Comparison of ENCODE assay signal across 25 cellular contexts in the genomic region with DNA sequence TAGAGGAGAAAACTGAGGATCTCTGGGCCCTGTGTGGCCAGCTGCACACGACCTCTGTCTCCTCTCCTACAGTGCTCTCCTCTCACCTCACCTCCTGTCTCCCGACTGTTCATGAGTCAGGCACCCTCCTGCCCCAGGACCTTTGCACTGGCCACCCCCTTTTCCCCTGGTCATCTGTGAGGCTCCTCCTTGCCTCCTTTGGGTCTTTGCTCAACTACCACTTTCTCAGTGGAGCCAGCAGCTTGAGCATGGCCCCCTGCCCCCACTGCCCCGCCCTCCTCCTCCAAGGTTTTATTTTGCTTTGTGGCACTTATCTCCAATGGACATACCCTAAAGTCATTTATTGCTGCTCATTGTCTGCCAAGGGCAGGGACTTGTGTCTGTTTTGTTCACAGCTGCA.
"Had no signal": no experiment of that assay in that cellular context is flagged by ENCODE, and none has a peak within 500 bp of the region (broad histone marks: within the 10 kb centered on the region; RNA-seq: fewer than 3 reads in every experiment).

No MANE protein-coding gene starts in this region.

- H3K36me3 Mint-ChIP-seq: activated CD4-positive, alpha-beta memory T cell treated with anti-CD3 and anti-CD28 coated beads for 36 hours had no signal

- H3K36me3 ChIP-seq: ascending aorta had no signal

- H3K4me3 Mint-ChIP-seq: activated B cell treated with CpG ODN at 0.5 μM for 24 hours; activated CD4-positive, alpha-beta memory T cell treated with anti-CD3 and anti-CD28 coated beads for 36 hours; activated CD4-positive, alpha-beta T cell treated with anti-CD3 and anti-CD28 coated beads, Interleukin-2, amount 10 ng/mL, durations not matched to agents 24 days and 14 days; activated naive CD8-positive, alpha-beta T cell treated with anti-CD3 and anti-CD28 coated beads, Interleukin-2, amount 50 U/mL, for 24 hours; activated T-cell treated with anti-CD3 and anti-CD28 coated beads, Interleukin-2, amount 50 U/mL, for 4 hours; activated T-helper 17 cell treated with anti-CD3 and anti-CD28 coated beads, Interleukin-2, amount 50 U/mL, for 72 hours; T-helper 1 cell treated with Interleukin-12 subunit alpha and Interleukin-12 subunit beta and Interleukin-4 antibody, amounts not matched to agents 30 μg/mL and 1 μg/mL, for 36 hours had no signal

- DNase-seq: activated B cell treated with CpG ODN at 0.5 μM for 24 hours; activated CD4-positive, alpha-beta memory T cell treated with anti-CD3 and anti-CD28 coated beads for 36 hours; activated CD4-positive, alpha-beta T cell treated with anti-CD3 and anti-CD28 coated beads for 1 hour; activated CD4-positive, alpha-beta T cell treated with anti-CD3 and anti-CD28 coated beads, Interleukin-2, amount 10 ng/mL, durations not matched to agents 24 days and 14 days; activated CD8-positive, alpha-beta memory T cell treated with anti-CD3 and anti-CD28 coated beads for 24 hours; activated naive CD4-positive, alpha-beta T cell treated with anti-CD3 and anti-CD28 coated beads, Interleukin-2, amount 50 U/mL, for 16 hours; activated naive CD8-positive, alpha-beta T cell treated with anti-CD3 and anti-CD28 coated beads, Interleukin-2, amount 50 U/mL, for 24 hours; activated T-cell treated with anti-CD3 and anti-CD28 coated beads, Interleukin-2, amount 50 U/mL, for 4 hours; amniotic stem cell; body of pancreas; central memory CD4-positive, alpha-beta T cell; Karpas-422; MM.1S; NCI-H1105 treated with DMSO at 0.1 percent for 48 hours; NCI-H1436 treated with DMSO at 0.1 percent for 48 hours; NCI-H187; NCI-H2081; NCI-H510A treated with DMSO at 0.1 percent for 48 hours; NCI-H69; NK-92 treated with Interleukin-12 subunit alpha and Interleukin-12 subunit beta, amount 100 ng/mL, for 24 hours; SHP77 treated with DMSO at 0.1 percent for 48 hours had no signal

- H3K27ac Mint-ChIP-seq: activated B cell treated with CpG ODN at 0.5 μM for 24 hours; activated CD4-positive, alpha-beta memory T cell treated with anti-CD3 and anti-CD28 coated beads for 36 hours; activated CD4-positive, alpha-beta T cell treated with anti-CD3 and anti-CD28 coated beads, Interleukin-2, amount 10 ng/mL, durations not matched to agents 24 days and 14 days; activated naive CD8-positive, alpha-beta T cell treated with anti-CD3 and anti-CD28 coated beads, Interleukin-2, amount 50 U/mL, for 24 hours; activated T-helper 17 cell treated with anti-CD3 and anti-CD28 coated beads, Interleukin-2, amount 50 U/mL, for 72 hours; T-helper 1 cell treated with Interleukin-12 subunit alpha and Interleukin-12 subunit beta and Interleukin-4 antibody, amounts not matched to agents 30 μg/mL and 1 μg/mL, for 36 hours had no signal

- H3K4me3 ChIP-seq: ascending aorta, body of pancreas, K562 had no signal

- H3K27me3 ChIP-seq: ascending aorta, body of pancreas had no signal

- H3K27me3 Mint-ChIP-seq: activated B cell treated with CpG ODN at 0.5 μM for 24 hours had no signal

- H3K9me3 Mint-ChIP-seq: activated B cell treated with CpG ODN at 0.5 μM for 24 hours; activated CD4-positive, alpha-beta memory T cell treated with anti-CD3 and anti-CD28 coated beads for 36 hours; activated CD4-positive, alpha-beta T cell treated with anti-CD3 and anti-CD28 coated beads, Interleukin-2, amount 10 ng/mL, durations not matched to agents 24 days and 14 days; activated naive CD8-positive, alpha-beta T cell treated with anti-CD3 and anti-CD28 coated beads, Interleukin-2, amount 50 U/mL, for 24 hours; activated T-cell treated with anti-CD3 and anti-CD28 coated beads, Interleukin-2, amount 50 U/mL, for 4 hours; activated T-helper 17 cell treated with anti-CD3 and anti-CD28 coated beads, Interleukin-2, amount 50 U/mL, for 72 hours; T-helper 1 cell treated with Interleukin-12 subunit alpha and Interleukin-12 subunit beta and Interleukin-4 antibody, amounts not matched to agents 30 μg/mL and 1 μg/mL, for 36 hours had no signal

- H3K9me3 ChIP-seq: ascending aorta, body of pancreas had no signal

- ATAC-seq: activated naive CD8-positive, alpha-beta T cell treated with anti-CD3 and anti-CD28 coated beads, Interleukin-2, amount 50 U/mL, for 24 hours; activated T-cell treated with anti-CD3 and anti-CD28 coated beads, Interleukin-2, amount 50 U/mL, for 4 hours; activated T-helper 17 cell treated with anti-CD3 and anti-CD28 coated beads, Interleukin-2, amount 50 U/mL, for 72 hours; body of pancreas; K562 had no signal

- H3K27ac ChIP-seq: ascending aorta, body of pancreas had no signal
